14 cellular contexts compared by ENCODE assay signal in the genomic region with DNA sequence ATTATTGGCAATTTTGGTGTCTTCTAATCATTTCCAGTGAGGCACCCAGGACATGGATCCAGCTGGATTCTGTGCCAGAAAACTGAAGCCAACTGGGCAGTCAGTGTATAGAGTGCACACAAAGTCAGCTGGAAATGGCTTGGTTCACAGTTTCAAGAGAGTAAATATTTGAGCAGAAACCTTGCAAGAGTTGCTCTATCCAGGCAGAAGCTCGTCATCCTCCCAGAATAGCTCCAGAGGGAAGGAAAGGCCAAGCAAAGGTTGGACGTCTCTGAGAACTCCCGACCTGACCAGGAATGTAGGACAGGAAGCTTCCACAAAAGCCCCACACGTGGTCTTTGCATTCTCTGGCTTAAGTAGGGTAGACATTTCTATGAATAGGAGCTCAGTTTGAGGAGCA.
DNase-seq lines count a peak whose midpoint lies in the region; ATAC-seq and TF ChIP-seq lines count a peak whose summit lies in the region.
"Had no signal": no experiment of that assay in that cellular context is flagged by ENCODE, and none has a peak within 500 bp of the region (broad histone marks: within the 10 kb centered on the region; RNA-seq: fewer than 3 reads in every experiment).

No MANE protein-coding gene starts in this region.

- no peaks in the 10 kb centered on the region for H3K9me3 ChIP-seq in cardiac muscle cell (ENCODE audit: low read depth)
- no peaks in the 10 kb centered on the region for H3K9me3 ChIP-seq in psoas muscle
- H3K9me3 ChIP-seq in SJCRH30 (replicated peaks) = no peaks in the 10 kb centered on the region

- no peaks in the 10 kb centered on the region for H3K36me3 Mint-ChIP-seq in stimulated activated naive B cell treated with anti-CD40 and anti-IgM and Interleukin-4, amounts not matched to agents 10 μg/mL and 1 μg/mL and 100 μg/mL, for 72 hours

- H3K36me3 ChIP-seq in cardiac muscle cell = peaks cover 3% of the 10 kb centered on the region
- H3K36me3 ChIP-seq in psoas muscle (ENCODE audit: insufficient read depth in 1 of 2, low read depth in 1 of 2) = peaks cover 0 to 5% of the 10 kb centered on the region in 2 donors
- H3K36me3 ChIP-seq in SJCRH30 = no peaks in the 10 kb centered on the region

- no peak overlapping the region for H3K4me3 Mint-ChIP-seq in stimulated activated naive B cell treated with anti-CD40 and anti-IgM and Interleukin-4, amounts not matched to agents 10 μg/mL and 1 μg/mL and 100 μg/mL, for 72 hours
- H3K4me3 Mint-ChIP-seq: activated naive CD8-positive, alpha-beta T cell treated with anti-CD3 and anti-CD28 coated beads, Interleukin-2, amount 50 U/mL, for 24 hours; B cell had no signal

- 14 to 20% (median 17%) methylated on average over 4 of the region's 4 CpGs for WGBS in psoas muscle, 3 donors

- POLR2A ChIA-PET in RWPE1 (lab: Yijun Ruan, JAX; ENCODE audit: low non-redundant PET) = no interaction called here

- H3K4me1 Mint-ChIP-seq in stimulated activated naive B cell treated with anti-CD40 and anti-IgM and Interleukin-4, amounts not matched to agents 10 μg/mL and 1 μg/mL and 100 μg/mL, for 72 hours = no peaks in the 10 kb centered on the region
- H3K4me1 Mint-ChIP-seq: activated naive CD8-positive, alpha-beta T cell treated with anti-CD3 and anti-CD28 coated beads, Interleukin-2, amount 50 U/mL, for 24 hours; B cell had no signal

- DNase-seq in AG09319 (ENCODE audit: extremely low read depth, low read depth) (peak; percentile 38), astrocyte of the hippocampus (ENCODE audit: low read depth, low spot score) (peak; percentile 43), cardiac muscle cell (ENCODE audit: low read depth in 1 of 2, low spot score in 1 of 2) (peak; percentile 42 to 71), psoas muscle (no peak), H4 (ENCODE audit: low spot score) (no peak), SJCRH30 (no peak), RWPE1 (ENCODE audit: low spot score) (no peak)
- no peak for DNase-seq in stimulated activated naive B cell treated with anti-CD40 and anti-IgM and Interleukin-4, amounts not matched to agents 10 μg/mL and 1 μg/mL and 100 μg/mL, for 72 hours
- DNase-seq: activated naive CD8-positive, alpha-beta T cell treated with anti-CD3 and anti-CD28 coated beads, Interleukin-2, amount 50 U/mL, for 24 hours; activated T-cell treated with anti-CD3 and anti-CD28 coated beads, Interleukin-2, amount 50 U/mL, for 1 hour; glutamatergic neuron; left colon; NCI-H1105 treated with DMSO at 0.1 percent for 48 hours had no signal

- no peaks in the 10 kb centered on the region for H3K27me3 Mint-ChIP-seq in stimulated activated naive B cell treated with anti-CD40 and anti-IgM and Interleukin-4, amounts not matched to agents 10 μg/mL and 1 μg/mL and 100 μg/mL, for 72 hours
- H3K27me3 Mint-ChIP-seq: activated naive CD8-positive, alpha-beta T cell treated with anti-CD3 and anti-CD28 coated beads, Interleukin-2, amount 50 U/mL, for 24 hours; B cell had no signal

- ATAC-seq in psoas muscle = peak in 3 of 4 donors; percentile 39 to 59 (median 49)
- no peak for ATAC-seq in stimulated activated naive B cell treated with anti-CD40 and anti-IgM and Interleukin-4, amounts not matched to agents 10 μg/mL and 1 μg/mL and 100 μg/mL, for 72 hours (replicated peaks)
- ATAC-seq: activated naive CD8-positive, alpha-beta T cell treated with anti-CD3 and anti-CD28 coated beads, Interleukin-2, amount 50 U/mL, for 24 hours; left colon had no signal

- CTCF ChIA-PET in RWPE1 (lab: Yijun Ruan, JAX) = no interaction called here

- TF ChIP-seq CTCF in AG09319 (IDR thresholded peaks at IDR 0.05; ENCODE audit: low read depth, low read length) = no peak
- TF ChIP-seq CTCF in cardiac muscle cell (IDR thresholded peaks at IDR 0.05; ENCODE audit: low read depth, low read length) = no peak
- TF ChIP-seq CTCF in psoas muscle (IDR thresholded peaks at IDR 0.05) = no peak
- TF ChIP-seq CTCF in RWPE1 (conservative IDR thresholded peaks at IDR 0.05; ENCODE audit: low read depth) = no peak

- intact Hi-C loops in psoas muscle (cut with DNase I) = no loop called here

- H3K4me1 ChIP-seq in cardiac muscle cell (ENCODE audit: low read depth) (peaks cover 12% of the 10 kb centered on the region), psoas muscle (peaks cover 7% of the 10 kb centered on the region), SJCRH30 (peaks cover 15% of the 10 kb centered on the region)

- H3K27ac ChIP-seq in cardiac muscle cell (peak overlapping the region; percentile 25), psoas muscle (no peak overlapping the region), SJCRH30 (no peak overlapping the region), RWPE1 (no peak overlapping the region; the same call in 1 of the 2 replicates)

- no peaks in the 10 kb centered on the region for H3K9me3 Mint-ChIP-seq in stimulated activated naive B cell treated with anti-CD40 and anti-IgM and Interleukin-4, amounts not matched to agents 10 μg/mL and 1 μg/mL and 100 μg/mL, for 72 hours
- H3K9me3 Mint-ChIP-seq: activated naive CD8-positive, alpha-beta T cell treated with anti-CD3 and anti-CD28 coated beads, Interleukin-2, amount 50 U/mL, for 24 hours had no signal

- H3K27me3 ChIP-seq in cardiac muscle cell = no peaks in the 10 kb centered on the region
- H3K27me3 ChIP-seq in psoas muscle (ENCODE audit: insufficient read depth in 3 of 3, low read length in 2 of 3) = peaks cover 0 to 3% (median 0%) of the 10 kb centered on the region in 3 donors
- H3K27me3 ChIP-seq in SJCRH30 = no peaks in the 10 kb centered on the region

- H3K4me3 ChIP-seq in cardiac muscle cell = no peak overlapping the region
- no peak overlapping the region for H3K4me3 ChIP-seq in psoas muscle
- H3K4me3 ChIP-seq in SJCRH30 = no peak overlapping the region

- H3K27ac Mint-ChIP-seq in stimulated activated naive B cell treated with anti-CD40 and anti-IgM and Interleukin-4, amounts not matched to agents 10 μg/mL and 1 μg/mL and 100 μg/mL, for 72 hours = no peak overlapping the region
- H3K27ac Mint-ChIP-seq: activated naive CD8-positive, alpha-beta T cell treated with anti-CD3 and anti-CD28 coated beads, Interleukin-2, amount 50 U/mL, for 24 hours; B cell had no signal

Comparison
In these comparisons a context has a peak if more than half of its experiments do, and no peak if none do; other contexts are left out.
1. DNase-seq: peak in AG09319 (single experiment), astrocyte of the hippocampus (single experiment) and cardiac muscle cell (2 of 2); none in psoas muscle (0 of 2), H4 (single experiment), stimulated activated naive B cell treated with anti-CD40 and anti-IgM and Interleukin-4, amounts not matched to agents 10 μg/mL and 1 μg/mL and 100 μg/mL, for 72 hours (single experiment), SJCRH30 (0 of 2) and RWPE1 (single experiment).
2. ATAC-seq: peak in psoas muscle (3 of 4); none in stimulated activated naive B cell treated with anti-CD40 and anti-IgM and Interleukin-4, amounts not matched to agents 10 μg/mL and 1 μg/mL and 100 μg/mL, for 72 hours (0 of 2).